Comparison of ENCODE assay signal across 33 cellular contexts in the genomic region with DNA sequence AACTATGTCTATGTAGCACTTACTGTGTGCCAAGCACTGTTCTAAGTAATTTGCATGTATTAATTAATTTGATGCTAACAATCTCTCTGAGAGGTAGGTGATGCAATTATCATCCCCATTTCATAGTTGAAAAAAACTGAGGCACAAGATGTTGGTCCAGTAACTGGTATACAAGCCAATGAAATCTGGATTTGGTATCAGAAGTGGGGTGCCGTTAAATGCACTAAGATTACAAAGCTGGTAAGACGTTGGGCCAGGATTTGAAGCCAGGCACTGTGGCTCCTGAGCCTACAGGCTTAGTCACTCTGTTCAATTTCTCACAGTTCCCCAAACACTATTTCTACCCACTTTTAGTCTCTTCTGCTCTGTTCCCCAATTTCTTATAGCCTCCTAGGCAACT.
"Had no signal": no experiment of that assay in that cellular context is flagged by ENCODE, and none has a peak within 500 bp of the region (broad histone marks: within the 10 kb centered on the region; RNA-seq: fewer than 3 reads in every experiment).

No MANE protein-coding gene starts in this region.

- H3K36me3 ChIP-seq: adrenal gland, ascending aorta, brain microvascular endothelial cell, breast epithelium, cardiac muscle cell had no signal

- ATAC-seq: activated naive CD4-positive, alpha-beta T cell treated with anti-CD3 and anti-CD28 coated beads, Interleukin-2, amount 50 U/mL, for 72 hours; activated naive CD8-positive, alpha-beta T cell treated with anti-CD3 and anti-CD28 coated beads, Interleukin-2, amount 50 U/mL, for 24 hours; activated T-cell treated with anti-CD3 and anti-CD28 coated beads, Interleukin-2, amount 50 U/mL, for 4 hours; activated T-cell treated with anti-CD3 and anti-CD28 coated beads, Interleukin-2, amount 50 U/mL, for 72 hours; activated T-helper 17 cell treated with anti-CD3 and anti-CD28 coated beads, Interleukin-2, amount 50 U/mL, for 72 hours; body of pancreas had no signal

- H3K27ac ChIP-seq: adrenal gland, ascending aorta, body of pancreas, brain microvascular endothelial cell, breast epithelium, cardiac muscle cell had no signal

- H3K27me3 ChIP-seq: adrenal gland, ascending aorta, body of pancreas, brain microvascular endothelial cell, cardiac muscle cell had no signal

- H3K4me1 ChIP-seq: adrenal gland, body of pancreas, breast epithelium had no signal

- DNase-seq: activated effector memory CD4-positive, alpha-beta T cell treated with anti-CD3 and anti-CD28 coated beads, Interleukin-2, amount 50 U/mL, for 16 hours; activated effector memory CD4-positive, alpha-beta T cell treated with Interleukin-2 at 50 U/mL for 16 hours; activated gamma-delta T cell; activated gamma-delta T cell treated with Interleukin-2 at 50 U/mL for 16 hours; activated naive CD4-positive, alpha-beta T cell; activated naive CD4-positive, alpha-beta T cell treated with anti-CD3 and anti-CD28 coated beads for 36 hours; activated naive CD4-positive, alpha-beta T cell treated with anti-CD3 and anti-CD28 coated beads, Interleukin-2, amount 10 ng/mL, durations not matched to agents 7 days and 5 days; activated naive CD4-positive, alpha-beta T cell treated with anti-CD3 and anti-CD28 coated beads, Interleukin-2, amount 50 U/mL, for 16 hours; activated naive CD4-positive, alpha-beta T cell treated with Interleukin-2 at 50 U/mL for 16 hours; activated naive CD8-positive, alpha-beta T cell treated with anti-CD3 and anti-CD28 coated beads for 36 hours; activated naive CD8-positive, alpha-beta T cell treated with anti-CD3 and anti-CD28 coated beads, Interleukin-2, amount 10 ng/mL, durations not matched to agents 7 days and 5 days; activated naive CD8-positive, alpha-beta T cell treated with anti-CD3 and anti-CD28 coated beads, Interleukin-2, amount 50 U/mL, for 24 hours; activated T-cell treated with anti-CD3 and anti-CD28 coated beads, Interleukin-2, amount 50 U/mL, for 24 hours; activated T-cell treated with anti-CD3 and anti-CD28 coated beads, Interleukin-2, amount 50 U/mL, for 4 hours; activated T-cell treated with anti-CD3 and anti-CD28 coated beads, Interleukin-2, amount 50 U/mL, for 48 hours; activated T-cell treated with anti-CD3 and anti-CD28 coated beads, Interleukin-2, amount 50 U/mL, for 72 hours; adrenal gland; amniotic stem cell; amygdala; anterior cingulate cortex; aorta; body of pancreas; brain microvascular endothelial cell; caudate nucleus; central memory CD4-positive, alpha-beta T cell; cerebellar nuclear complex had no signal

- H3K4me3 ChIP-seq: adrenal gland, ascending aorta, body of pancreas, breast epithelium, cardiac muscle cell had no signal

- H3K9me3 ChIP-seq: adrenal gland, body of pancreas had no signal

- FAIRE-seq: astrocyte, bronchial epithelial cell had no signal
